ENCODE assay signal across 7 cellular contexts in genomic region chr12:62466018-62466595, GRCh38. TPM values are rescaled to one million over a fixed set of nuclear protein-coding genes. Genes with fewer than 3 reads are reported as not detected.
DNase-seq lines count a peak whose midpoint lies in the region; ATAC-seq, FAIRE-seq and TF ChIP-seq lines count a peak whose summit lies in the region.

No MANE protein-coding gene starts in this region.

- H3K4me3 Mint-ChIP-seq in T-cell = peak overlapping the region; percentile 84 to 93 (median 90)

- H3K4me1 ChIP-seq in kidney (ENCODE audit: control insufficient read depth in 1 of 2, insufficient read depth in 1 of 2, low read depth in 1 of 2, low read length in 2 of 2) = peaks cover 0 to 2% of the 10 kb centered on the region in 2 donors

- H3K4me1 Mint-ChIP-seq in T-cell = peaks cover 14 to 29% (median 25%) of the 10 kb centered on the region in 3 donors

- H3K9ac ChIP-seq in kidney (ENCODE audit: low read length in 2 of 2) = peak overlapping the region; percentile 68 to 95

- H3K27me3 Mint-ChIP-seq in T-cell = no peaks in the 10 kb centered on the region

- DNase-seq in GDM1 (lab: John Stamatoyannopoulos, UW) (peak; percentile 21), HT1080 (ENCODE audit: low read depth) (peak; percentile 32), T-cell (peak in 20 of 34 experiments; percentile 1 to 22 (median 8)), cerebellum (ENCODE audit: low spot score) (peak; percentile 51), kidney (no peak)
- DNase-seq in stimulated activated CD4-positive, alpha-beta T cell treated with anti-CD3 and anti-CD28 coated beads, Interleukin-15, amount 100 ng/mL, for 24 hours = peak; percentile 40

- H3K9me3 ChIP-seq in kidney (ENCODE audit: control insufficient read depth in 1 of 2, low read length in 2 of 2) = no peaks in the 10 kb centered on the region

- H3K4me3 ChIP-seq in kidney (ENCODE audit: low read length in 2 of 2) = peak overlapping the region; percentile 82 to 95

- peak; percentile 33 for ATAC-seq in GM21390 (IDR thresholded peaks at IDR 0.05; ENCODE audit: unreplicated experiment)
- ATAC-seq in T-cell (replicated peaks in 1 of 4) = peak; percentile 9 to 16 (median 10)

- peaks cover 5 to 15% (median 6%) of the 10 kb centered on the region in 3 donors for H3K9me3 Mint-ChIP-seq in T-cell

- peak overlapping the region; percentile 90 to 91 for H3K27ac Mint-ChIP-seq in T-cell

- intact Hi-C loops in kidney (cut with DNase I) = no loop called here

- H3K36me3 Mint-ChIP-seq in T-cell = no peaks in the 10 kb centered on the region

- H3K27ac ChIP-seq in kidney (ENCODE audit: low read depth in 2 of 2, low read length in 2 of 2) = peak overlapping the region in 1 of 2 donors; percentile 71

- POLR2A ChIA-PET in T-cell (lab: Charles Lee) = interaction anchor here (0.6 to 1.6 kb wide), 5 partner anchors 9 to 206 kb away, joined by 3 to 13 read pairs (median 4); partner anchors contain the start of gene USP15 (in 1 of the 2)

- CTCF ChIA-PET in T-cell (lab: Charles Lee) = interaction anchor here (0.7 to 1.5 kb wide), 3 partner anchors 28 to 217 kb away, joined by 3 to 6 read pairs (median 4); no protein-coding TSS in a partner anchor

- H3K36me3 ChIP-seq in kidney (ENCODE audit: control insufficient read depth in 1 of 2, insufficient read depth in 2 of 2, low read length in 2 of 2) = no peaks in the 10 kb centered on the region

- no peak for TF ChIP-seq CTCF in kidney (IDR thresholded peaks at IDR 0.05; ENCODE audit: borderline replicate concordance, extremely low read depth, insufficient read depth)

- FAIRE-seq in kidney (lab: Jason Lieb, UNC) = no peak

RNA-seq across cellular contexts. Expression of gene MON2, which starts 0.5 kb away (rescaled TPM):
- total RNA-seq in HT1080 (2014; rRNA removed; shearing (Covaris generic)) = 9.5 and 10.5 TPM in 2 replicates
- polyA plus RNA-seq in HT1080 (2015; cell fraction: cytosol; rRNA removed) = 7.3 and 11.5 TPM in 2 replicates
- polyA plus RNA-seq in HT1080 (2015; cell fraction: nucleus; rRNA removed) = 74.5 and 80.8 TPM in 2 replicates
- total RNA-seq in T-cell (10 to 100 TPM; 61.2 to 73.2 (median 66.5) TPM), cerebellum (121 TPM), kidney (57.9 TPM)
- polyA plus RNA-seq in kidney (ENCODE audit: insufficient read depth, low read depth, low replicate concordance) = 11.6 TPM
